Comparison of ENCODE assay signal across 8 cellular contexts in the genomic region with DNA sequence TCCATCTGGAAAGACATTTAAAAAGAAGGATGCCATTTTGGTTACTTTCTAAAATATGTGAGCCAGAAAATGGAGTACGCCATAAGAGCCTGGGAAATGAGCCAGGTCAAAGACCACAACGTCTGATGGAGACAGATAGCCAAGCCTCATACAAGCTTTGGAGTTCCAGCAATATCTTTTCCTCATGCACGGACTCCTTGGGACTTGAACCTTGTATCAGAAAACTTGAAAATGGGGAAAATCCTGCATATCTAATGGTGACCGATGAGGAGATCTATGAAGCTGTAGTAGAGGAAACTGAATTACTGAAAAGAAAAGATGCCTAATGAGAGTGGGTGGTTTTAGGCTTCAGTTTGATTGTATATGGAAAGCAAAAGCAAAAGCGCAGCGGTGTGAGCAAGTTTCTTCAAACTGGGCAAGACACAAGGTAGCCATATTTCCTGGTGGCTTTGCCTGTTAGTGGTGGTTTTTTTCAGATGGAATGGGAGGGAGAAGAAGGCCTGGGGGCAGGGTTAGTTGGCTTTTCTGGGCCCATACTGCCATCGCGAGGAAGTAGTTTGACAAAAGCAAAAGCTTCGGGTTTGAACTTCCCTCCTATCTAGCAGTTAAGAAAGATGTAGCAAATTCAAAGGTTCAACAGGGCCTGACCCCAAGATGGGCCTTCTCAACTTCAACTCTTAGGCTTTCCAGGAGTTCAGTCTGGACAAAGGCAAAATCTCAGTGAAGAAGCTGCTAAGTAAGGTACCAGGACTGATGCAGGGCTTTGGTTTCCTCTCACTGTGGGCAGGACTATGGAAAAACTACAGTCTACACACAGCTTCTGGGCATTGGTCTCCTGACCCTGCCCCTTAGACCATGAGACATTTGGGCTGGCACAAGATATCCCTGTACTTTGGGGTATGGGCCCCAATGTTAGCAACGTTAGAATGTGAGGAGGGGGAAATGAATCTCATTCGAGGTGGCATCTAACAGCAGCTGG.
DNase-seq lines count a peak whose midpoint lies in the region; ATAC-seq and TF ChIP-seq lines count a peak whose summit lies in the region.

No MANE protein-coding gene starts in this region.

- intact Hi-C loops in CD4-positive, alpha-beta memory T cell (cut with micrococcal nuclease): loop anchor here (10.0 kb wide), 1 partner anchor 908 kb away; a partner anchor contains a TSS
- intact Hi-C loops in ovary (cut with DNase I): loop anchor here in 1 of 4 donors (10.0 kb wide), 1 partner anchor 108 kb away; no protein-coding TSS in a partner anchor
- intact Hi-C loops in transverse colon (cut with DNase I; ENCODE audit: low total_unique reads): no loop called here

- TF ChIP-seq EP300 in ovary (IDR thresholded peaks at IDR 0.05): no peak
- no peak for TF ChIP-seq EP300 in transverse colon (IDR thresholded peaks at IDR 0.05; ENCODE audit: low read depth)

- no peaks in the 10 kb centered on the region for H3K27me3 ChIP-seq in CD4-positive, alpha-beta memory T cell (ENCODE audit: insufficient read depth, low read length)
- no peaks in the 10 kb centered on the region for H3K27me3 ChIP-seq in effector memory CD4-positive, alpha-beta T cell (replicated peaks; ENCODE audit: control insufficient read depth, insufficient read depth, low read length, poor library complexity, severe bottlenecking)
- H3K27me3 ChIP-seq in ovary (no peaks in the 10 kb centered on the region), transverse colon (no peaks in the 10 kb centered on the region)

- ATAC-seq in GM19467 (IDR thresholded peaks at IDR 0.05; ENCODE audit: unreplicated experiment) (peak; percentile 85), HG03575 (IDR thresholded peaks at IDR 0.05; ENCODE audit: extremely low read depth, insufficient number of reproducible peaks, low FRiP score, unreplicated experiment) (peak; percentile 76)

- H3K9me3 ChIP-seq in CD4-positive, alpha-beta memory T cell (ENCODE audit: control insufficient read depth in 1 of 2, low read length in 2 of 2): no peaks in the 10 kb centered on the region
- no peaks in the 10 kb centered on the region for H3K9me3 ChIP-seq in effector memory CD4-positive, alpha-beta T cell (ENCODE audit: control insufficient read depth, low read length)
- H3K9me3 ChIP-seq in ovary: no peaks in the 10 kb centered on the region
- no peaks in the 10 kb centered on the region for H3K9me3 ChIP-seq in transverse colon

- TF ChIP-seq CTCF in ovary (IDR thresholded peaks at IDR 0.05) (peak; percentile 35 to 41 (median 39)), transverse colon (IDR thresholded peaks at IDR 0.05) (peak in 1 of 5 experiments; percentile 29)

- H3K4me1 ChIP-seq in CD4-positive, alpha-beta memory T cell (ENCODE audit: insufficient read depth, low read length): peaks cover 20% of the 10 kb centered on the region
- H3K4me1 ChIP-seq in effector memory CD4-positive, alpha-beta T cell (ENCODE audit: control insufficient read depth, insufficient read depth, low read length, poor library complexity, severe bottlenecking): no peaks in the 10 kb centered on the region
- H3K4me1 ChIP-seq in ovary (ENCODE audit: insufficient read depth) (no peaks in the 10 kb centered on the region), transverse colon (no peaks in the 10 kb centered on the region)

- TF ChIP-seq POLR2A in ovary (IDR thresholded peaks at IDR 0.05) (no peak), transverse colon (IDR thresholded peaks at IDR 0.05) (no peak)

- peaks cover 0 to 1% (median 0%) of the 10 kb centered on the region in 8 donors for H3K9me3 Mint-ChIP-seq in CD4-positive, alpha-beta memory T cell

- no peaks in the 10 kb centered on the region for H3K36me3 ChIP-seq in CD4-positive, alpha-beta memory T cell (ENCODE audit: insufficient read depth, low read length)
- no peaks in the 10 kb centered on the region for H3K36me3 ChIP-seq in effector memory CD4-positive, alpha-beta T cell (ENCODE audit: control insufficient read depth, insufficient read depth, low read length)
- H3K36me3 ChIP-seq in ovary (no peaks in the 10 kb centered on the region), transverse colon (no peaks in the 10 kb centered on the region)

- peak overlapping the region; percentile 77 to 98 (median 94) for H3K27ac Mint-ChIP-seq in CD4-positive, alpha-beta memory T cell

- H3K27ac ChIP-seq in CD4-positive, alpha-beta memory T cell (ENCODE audit: low read depth, low read length): peak overlapping the region; percentile 63
- peak overlapping the region; percentile 67 for H3K27ac ChIP-seq in effector memory CD4-positive, alpha-beta T cell (ENCODE audit: insufficient read depth, low read length, poor library complexity, severe bottlenecking)
- peak overlapping the region in 1 of 2 donors; percentile 78 for H3K27ac ChIP-seq in ovary
- H3K27ac ChIP-seq in transverse colon: peak overlapping the region; percentile 52 to 83 (median 58)

- peaks cover 5 to 32% (median 17%) of the 10 kb centered on the region in 4 donors for H3K4me1 Mint-ChIP-seq in CD4-positive, alpha-beta memory T cell

- whole genome bisulfite sequencing in ovary, 3 donors: 41 to 46% (median 45%) methylated on average over 11 of the region's 11 CpGs
- 32 to 90% methylated on average over 2 to 11 of the region's 11 CpGs for WGBS in transverse colon (ENCODE audit: low coverage in 1 of 2), 2 donors

- H3K4me3 Mint-ChIP-seq in CD4-positive, alpha-beta memory T cell: peak overlapping the region; percentile 88 to 97 (median 92)

- no peaks in the 10 kb centered on the region for H3K27me3 Mint-ChIP-seq in CD4-positive, alpha-beta memory T cell

- CTCF ChIA-PET in CD4-positive, alpha-beta memory T cell (lab: Charles Lee; ENCODE audit: partially characterized antibody): interaction anchor here (1.0 to 1.8 kb wide), 3 partner anchors 9 to 28 kb away, joined by 3 to 6 read pairs (median 4); no protein-coding TSS in a partner anchor

- H3K36me3 Mint-ChIP-seq in CD4-positive, alpha-beta memory T cell: peaks cover 0 to 2% of the 10 kb centered on the region in 2 donors

- in situ Hi-C loops in transverse colon (cut with MboI; ENCODE audit: low pct_ligation_motif_present in 1 of 4, low pct_unique_long_range_greater_than_20kb in 1 of 4, low sequenced_read_pairs in 3 of 4): no loop called here

- POLR2A ChIA-PET in CD4-positive, alpha-beta memory T cell (lab: Charles Lee; ENCODE audit: partially characterized antibody): interaction anchor here (0.9 to 1.6 kb wide), 4 partner anchors 9 to 676 kb away, joined by 3 to 10 read pairs (median 5); a partner anchor contains a TSS

- peak overlapping the region in 1 of 2 donors; percentile 49 for H3K4me3 ChIP-seq in CD4-positive, alpha-beta memory T cell (ENCODE audit: low read length in 2 of 2)
- H3K4me3 ChIP-seq in effector memory CD4-positive, alpha-beta T cell (ENCODE audit: insufficient read depth, low read depth, low read length, poor library complexity, severe bottlenecking): peak overlapping the region; percentile 61
- H3K4me3 ChIP-seq in ovary (peak overlapping the region; percentile 23), transverse colon (peak overlapping the region in 2 of 4 donors; percentile 24 to 29)

- peak; percentile 85 to 96 (median 93) for DNase-seq in CD4-positive, alpha-beta memory T cell
- peak; percentile 69 for DNase-seq in activated CD4-positive, alpha-beta T cell treated with anti-CD3 and anti-CD28 coated beads, Interleukin-2, amount 50 U/mL, for 4 hours
- DNase-seq in effector memory CD4-positive, alpha-beta T cell: peak; percentile 59 to 76 (median 64)
- DNase-seq in ovary (peak; percentile 75 to 82 (median 81)), transverse colon (peak; percentile 82), NCI-H2227 (lab: John Stamatoyannopoulos, UW; ENCODE audit: unreplicated experiment) (no peak)
